In the genomic region with DNA sequence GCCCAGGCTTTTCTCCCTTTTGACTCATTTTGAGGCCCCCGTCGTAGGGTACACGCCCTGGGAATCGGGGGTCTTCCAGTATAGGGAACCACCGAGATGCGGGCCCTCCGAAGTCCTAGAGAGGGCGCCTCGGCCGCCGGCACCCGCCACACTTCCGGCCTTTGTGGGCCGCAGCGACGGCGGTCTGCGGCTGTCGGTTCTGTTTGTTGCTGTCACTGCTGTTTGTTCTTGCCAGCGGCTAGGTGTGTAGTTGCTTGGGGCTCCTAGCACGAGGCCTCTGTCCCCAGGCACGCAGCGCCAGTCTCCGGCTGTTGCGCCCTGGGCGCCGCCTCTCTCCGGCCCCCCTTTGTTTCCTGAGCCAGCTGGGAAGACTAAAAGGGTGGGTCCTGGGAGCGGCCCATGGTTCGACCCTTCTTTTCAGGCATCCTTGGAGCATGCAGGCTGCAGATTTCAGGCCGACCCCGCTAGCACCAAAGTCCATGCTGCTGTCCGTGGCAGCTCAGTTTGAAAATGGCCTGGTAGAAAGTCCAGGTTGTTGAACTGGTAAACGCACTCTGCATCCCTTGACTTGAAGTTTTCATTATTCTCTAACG, we compare ENCODE assay signal across 8 cellular contexts. TPM values are rescaled to one million over a fixed set of nuclear protein-coding genes. Genes with fewer than 3 reads are reported as not detected.
DNase-seq lines count a peak whose midpoint lies in the region; ATAC-seq lines count a peak whose summit lies in the region.

No MANE protein-coding gene starts in this region.

- no peaks in the 10 kb centered on the region for H3K9me3 ChIP-seq in mononuclear cell (ENCODE audit: low read depth, low read length)

- ATAC-seq in HG03280 (IDR thresholded peaks at IDR 0.05; ENCODE audit: unreplicated experiment) (peak; percentile 52), GM21717 (IDR thresholded peaks at IDR 0.05; ENCODE audit: unreplicated experiment) (no peak)

- POLR2A ChIA-PET in activated CD4-positive, alpha-beta memory T cell treated with anti-CD3 and anti-CD28 coated beads for 36 hours (lab: Charles Lee): interaction anchor here (1.4 to 2.5 kb wide), 2 partner anchors 18 to 78 kb away, joined by 7 to 9 read pairs; a partner anchor contains a TSS

- H3K36me3 Mint-ChIP-seq in activated CD4-positive, alpha-beta memory T cell treated with anti-CD3 and anti-CD28 coated beads for 36 hours: no peaks in the 10 kb centered on the region

- H3K4me3 ChIP-seq in mononuclear cell (ENCODE audit: low read length): peak overlapping the region; percentile 27

- intact Hi-C loops in activated CD4-positive, alpha-beta memory T cell treated with anti-CD3 and anti-CD28 coated beads for 36 hours (cut with micrococcal nuclease): loop anchor here (2.0 kb wide), 1 partner anchor 17 kb away; a partner anchor contains a TSS

- H3K27me3 Mint-ChIP-seq in activated CD4-positive, alpha-beta memory T cell treated with anti-CD3 and anti-CD28 coated beads for 36 hours: no peaks in the 10 kb centered on the region

- H3K27ac Mint-ChIP-seq in activated CD4-positive, alpha-beta memory T cell treated with anti-CD3 and anti-CD28 coated beads for 36 hours: peak overlapping the region; percentile 56

- H3K4me3 Mint-ChIP-seq in activated CD4-positive, alpha-beta memory T cell treated with anti-CD3 and anti-CD28 coated beads for 36 hours: peak overlapping the region; percentile 70

- CTCF ChIA-PET in activated CD4-positive, alpha-beta memory T cell treated with anti-CD3 and anti-CD28 coated beads for 36 hours (lab: Charles Lee): interaction anchor here (1.0 to 1.7 kb wide), 5 partner anchors 18 to 84 kb away, joined by 3 to 4 read pairs (median 3); a partner anchor contains a TSS

- H3K4me1 ChIP-seq in mononuclear cell (ENCODE audit: insufficient read depth, low read length): peaks cover 19% of the 10 kb centered on the region

- no peaks in the 10 kb centered on the region for H3K9me3 Mint-ChIP-seq in activated CD4-positive, alpha-beta memory T cell treated with anti-CD3 and anti-CD28 coated beads for 36 hours

- DNase-seq in CMK (ENCODE audit: low read depth) (peak; percentile 46), ecto neural progenitor cell (ENCODE audit: low spot score) (peak; percentile 73), NCI-H226 (no peak)
- DNase-seq in activated CD4-positive, alpha-beta memory T cell treated with anti-CD3 and anti-CD28 coated beads for 36 hours: peak; percentile 82
- peak; percentile 34 to 66 for DNase-seq in stimulated activated CD8-positive, alpha-beta memory T cell treated with anti-CD3 and anti-CD28 coated beads, Interleukin-7, amount 100 ng/mL, for 4 hours (ENCODE audit: low read depth in 2 of 2)

- peaks cover 9% of the 10 kb centered on the region for H3K4me1 Mint-ChIP-seq in activated CD4-positive, alpha-beta memory T cell treated with anti-CD3 and anti-CD28 coated beads for 36 hours (ENCODE audit: low read depth)

- H3K27me3 ChIP-seq in mononuclear cell (ENCODE audit: insufficient read depth, low read length): no peaks in the 10 kb centered on the region

RNA-seq across cellular contexts. Expression of a gene that starts 17.8 kb away (rescaled TPM):
- total RNA-seq in activated CD4-positive, alpha-beta memory T cell treated with anti-CD3 and anti-CD28 coated beads for 36 hours: 10 to 100 TPM; 49.1 to 50.6 TPM
- total RNA-seq in mononuclear cell: 41.3 TPM

RNA-seq across cellular contexts. Expression of a gene that starts 21.8 kb away (rescaled TPM):
- total RNA-seq in activated CD4-positive, alpha-beta memory T cell treated with anti-CD3 and anti-CD28 coated beads for 36 hours: not detected
- not detected for total RNA-seq in mononuclear cell

RNA-seq across cellular contexts. Expression of a gene that starts 51.9 kb away (rescaled TPM):
- total RNA-seq in activated CD4-positive, alpha-beta memory T cell treated with anti-CD3 and anti-CD28 coated beads for 36 hours: 1 to 10 TPM; 6.2 TPM
- 2.0 TPM for total RNA-seq in mononuclear cell
